ENCODE assay signal across 17 cellular contexts in the genomic region with DNA sequence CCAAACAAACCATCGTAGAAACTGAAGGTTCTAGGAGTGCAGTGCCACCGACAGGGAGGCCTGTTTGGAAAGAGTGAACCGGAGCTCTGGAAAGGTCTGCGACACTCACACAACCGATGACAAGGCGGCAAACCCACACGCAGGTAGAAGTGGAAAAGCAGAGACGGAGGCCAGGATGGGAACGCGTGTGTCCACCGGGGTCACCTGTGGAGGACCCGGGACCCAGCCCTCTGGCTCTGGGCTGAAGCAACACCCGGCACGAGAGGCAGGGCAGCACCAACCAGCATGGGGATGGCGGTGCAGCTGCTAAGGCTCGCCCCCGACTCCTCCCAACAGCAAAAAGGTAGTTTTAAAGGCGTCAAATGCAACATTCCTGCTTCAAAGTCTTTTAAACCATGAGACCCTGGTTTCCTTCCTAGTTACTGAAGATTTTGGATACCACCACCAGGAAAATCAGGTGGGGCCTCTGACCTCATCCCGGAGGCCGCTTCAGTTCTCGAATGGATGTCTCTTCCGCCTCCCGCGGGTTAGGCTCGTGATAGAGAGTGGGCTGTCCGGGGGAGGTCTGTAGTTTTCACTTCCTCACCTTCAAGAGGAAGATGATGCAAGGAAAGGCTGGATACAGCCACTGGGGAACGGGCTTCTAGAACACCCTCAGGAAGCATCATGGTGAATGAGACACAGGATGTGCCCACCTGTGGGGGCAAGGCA.
DNase-seq lines count a peak whose midpoint lies in the region; ATAC-seq and TF ChIP-seq lines count a peak whose summit lies in the region.
"Had no signal": no experiment of that assay in that cellular context is flagged by ENCODE, and none has a peak within 500 bp of the region (broad histone marks: within the 10 kb centered on the region; RNA-seq: fewer than 3 reads in every experiment).

No MANE protein-coding gene starts in this region.

- H3K36me3 ChIP-seq in endodermal cell (ENCODE audit: control insufficient read depth, insufficient read depth, low read length): peaks cover 62% of the 10 kb centered on the region
- peaks cover 35 to 40% (median 38%) of the 10 kb centered on the region in 3 donors for H3K36me3 ChIP-seq in skeletal muscle tissue (ENCODE audit: control insufficient read depth in 3 of 3, insufficient read depth in 3 of 3, low read length in 3 of 3)
- H3K36me3 ChIP-seq: uterus had no signal

- H3K36me3 Mint-ChIP-seq in T-helper 2 cell treated with Interferon-gamma antibody and Interleukin-4, amounts not matched to agents 5 μg/mL and 100 μg/mL, for 36 hours (ENCODE audit: low read depth): peaks cover 25% of the 10 kb centered on the region
- H3K36me3 Mint-ChIP-seq in WTC11: peaks cover 50% of the 10 kb centered on the region
- H3K36me3 Mint-ChIP-seq in endodermal cell (ENCODE audit: low read depth): peaks cover 64% of the 10 kb centered on the region

- H3K9ac ChIP-seq in endodermal cell (ENCODE audit: extremely low read depth, low read length, poor library complexity, severe bottlenecking) (no peak overlapping the region), skeletal muscle tissue (ENCODE audit: low read depth in 1 of 3, low read length in 3 of 3) (no peak overlapping the region)

- WGBS in endodermal cell (ENCODE audit: insufficient coverage in 1 of 2, insufficient read length in 1 of 2), 2 experiments: 93 to 95% methylated on average over 23 to 27 of the region's 27 CpGs

- H3K27ac Mint-ChIP-seq in T-helper 2 cell treated with Interferon-gamma antibody and Interleukin-4, amounts not matched to agents 5 μg/mL and 100 μg/mL, for 36 hours: peak overlapping the region; percentile 23
- H3K27ac Mint-ChIP-seq in WTC11: peak overlapping the region; percentile 87
- H3K27ac Mint-ChIP-seq in endodermal cell: peak overlapping the region; percentile 55
- H3K27ac Mint-ChIP-seq: activated naive CD4-positive, alpha-beta T cell treated with anti-CD3 and anti-CD28 coated beads, Interleukin-2, amount 50 U/mL, for 24 hours had no signal

- ATAC-seq in WTC11: peak; percentile 26; the same call in 1 of the 2 replicates
- ATAC-seq: foreskin keratinocyte, left lung had no signal

- no peaks in the 10 kb centered on the region for H3K9me3 Mint-ChIP-seq in T-helper 2 cell treated with Interferon-gamma antibody and Interleukin-4, amounts not matched to agents 5 μg/mL and 100 μg/mL, for 36 hours
- H3K9me3 Mint-ChIP-seq in WTC11: no peaks in the 10 kb centered on the region
- H3K9me3 Mint-ChIP-seq in endodermal cell: no peaks in the 10 kb centered on the region
- H3K9me3 Mint-ChIP-seq: activated naive CD4-positive, alpha-beta T cell treated with anti-CD3 and anti-CD28 coated beads, Interleukin-2, amount 50 U/mL, for 24 hours; CD4-positive, alpha-beta T cell had no signal

- no peak overlapping the region for H3K4me3 Mint-ChIP-seq in T-helper 2 cell treated with Interferon-gamma antibody and Interleukin-4, amounts not matched to agents 5 μg/mL and 100 μg/mL, for 36 hours
- no peak overlapping the region for H3K4me3 Mint-ChIP-seq in WTC11
- H3K4me3 Mint-ChIP-seq in endodermal cell: no peak overlapping the region
- H3K4me3 Mint-ChIP-seq: activated naive CD4-positive, alpha-beta T cell treated with anti-CD3 and anti-CD28 coated beads, Interleukin-2, amount 50 U/mL, for 24 hours; CD4-positive, alpha-beta T cell had no signal

- POLR2A ChIA-PET in WTC11 (lab: Charles Lee): no interaction called here

- CTCF ChIA-PET in WTC11 (lab: Charles Lee): interaction anchor here (2.0 kb wide), 1 partner anchor 8 kb away, joined by 14 read pairs; no protein-coding TSS in a partner anchor

- H3K4me1 Mint-ChIP-seq in T-helper 2 cell treated with Interferon-gamma antibody and Interleukin-4, amounts not matched to agents 5 μg/mL and 100 μg/mL, for 36 hours (ENCODE audit: low read depth): peaks cover 3% of the 10 kb centered on the region
- H3K4me1 Mint-ChIP-seq in WTC11 (no peaks in the 10 kb centered on the region), endodermal cell (no peaks in the 10 kb centered on the region)

- H3K27ac ChIP-seq in endodermal cell (ENCODE audit: low read depth, low read length) (no peak overlapping the region), skeletal muscle tissue (ENCODE audit: low read depth, low read length) (peak overlapping the region; percentile 11)
- H3K27ac ChIP-seq: foreskin keratinocyte had no signal

- H3K4me3 ChIP-seq in endodermal cell (ENCODE audit: low read length) (no peak overlapping the region), skeletal muscle tissue (ENCODE audit: low read length in 3 of 3) (no peak overlapping the region)
- H3K4me3 ChIP-seq: left lung, uterus had no signal

- TF ChIP-seq CTCF in WTC11 (IDR thresholded peaks at IDR 0.05): no peak
- no peak for TF ChIP-seq CTCF in endodermal cell (conservative IDR thresholded peaks at IDR 0.05)

- DNase-seq in T-helper 2 cell treated with Interferon-gamma antibody and Interleukin-4, amounts not matched to agents 5 μg/mL and 100 μg/mL, for 36 hours (ENCODE audit: low spot score): no peak
- no peak for DNase-seq in T-helper 2 cell
- DNase-seq in WTC11 (ENCODE audit: low spot score): no peak
- no peak for DNase-seq in endodermal cell
- no peak for DNase-seq in COLO668 (lab: John Stamatoyannopoulos, UW; ENCODE audit: unreplicated experiment)
- DNase-seq in AG08395 (ENCODE audit: low spot score): no peak
- no peak for DNase-seq in cortex of kidney (lab: John Stamatoyannopoulos, UW)
- DNase-seq: foreskin keratinocyte; left lung; NCI-H1105 treated with DMSO at 0.1 percent for 48 hours; NCI-H2171; NCI-H748 treated with DMSO at 0.1 percent for 48 hours; stimulated activated naive CD4-positive, alpha-beta T cell treated with Interleukin-2 at 50 U/mL for 16 hours; uterus had no signal

- no peaks in the 10 kb centered on the region for H3K4me1 ChIP-seq in endodermal cell (ENCODE audit: control insufficient read depth, insufficient read depth, low read length)
- peaks cover 7 to 17% (median 8%) of the 10 kb centered on the region in 3 donors for H3K4me1 ChIP-seq in skeletal muscle tissue (ENCODE audit: control insufficient read depth in 3 of 3, insufficient read depth in 3 of 3, low read length in 3 of 3)
- H3K4me1 ChIP-seq: foreskin keratinocyte, uterus had no signal

- H3K27me3 Mint-ChIP-seq in T-helper 2 cell treated with Interferon-gamma antibody and Interleukin-4, amounts not matched to agents 5 μg/mL and 100 μg/mL, for 36 hours (ENCODE audit: low read depth): no peaks in the 10 kb centered on the region
- no peaks in the 10 kb centered on the region for H3K27me3 Mint-ChIP-seq in WTC11 (ENCODE audit: low read depth)
- H3K27me3 Mint-ChIP-seq in endodermal cell (ENCODE audit: insufficient read depth): no peaks in the 10 kb centered on the region
- H3K27me3 Mint-ChIP-seq: activated naive CD4-positive, alpha-beta T cell treated with anti-CD3 and anti-CD28 coated beads, Interleukin-2, amount 50 U/mL, for 24 hours; CD4-positive, alpha-beta T cell had no signal

- H3K9me3 ChIP-seq in endodermal cell (ENCODE audit: control insufficient read depth, low read length): no peaks in the 10 kb centered on the region
- H3K9me3 ChIP-seq in skeletal muscle tissue (ENCODE audit: control insufficient read depth in 3 of 3, low read length in 3 of 3): no peaks in the 10 kb centered on the region
- H3K9me3 ChIP-seq: left lung, uterus had no signal

- H3K27me3 ChIP-seq in endodermal cell (ENCODE audit: control insufficient read depth, insufficient read depth, low read length, poor library complexity, severe bottlenecking) (no peaks in the 10 kb centered on the region), skeletal muscle tissue (ENCODE audit: control insufficient read depth in 3 of 3, insufficient read depth in 3 of 3, low read length in 3 of 3) (no peaks in the 10 kb centered on the region)
- H3K27me3 ChIP-seq: foreskin keratinocyte, left lung, uterus had no signal

TF ChIP-seq in WTC11, 78 proteins besides CTCF, POLR2A, EP300 and RAD21:
- no peak for TF ChIP-seq ZNF232 (CRISPR knock-in tag; IDR thresholded peaks at IDR 0.05)
- TF ChIP-seq, protein P1, sequence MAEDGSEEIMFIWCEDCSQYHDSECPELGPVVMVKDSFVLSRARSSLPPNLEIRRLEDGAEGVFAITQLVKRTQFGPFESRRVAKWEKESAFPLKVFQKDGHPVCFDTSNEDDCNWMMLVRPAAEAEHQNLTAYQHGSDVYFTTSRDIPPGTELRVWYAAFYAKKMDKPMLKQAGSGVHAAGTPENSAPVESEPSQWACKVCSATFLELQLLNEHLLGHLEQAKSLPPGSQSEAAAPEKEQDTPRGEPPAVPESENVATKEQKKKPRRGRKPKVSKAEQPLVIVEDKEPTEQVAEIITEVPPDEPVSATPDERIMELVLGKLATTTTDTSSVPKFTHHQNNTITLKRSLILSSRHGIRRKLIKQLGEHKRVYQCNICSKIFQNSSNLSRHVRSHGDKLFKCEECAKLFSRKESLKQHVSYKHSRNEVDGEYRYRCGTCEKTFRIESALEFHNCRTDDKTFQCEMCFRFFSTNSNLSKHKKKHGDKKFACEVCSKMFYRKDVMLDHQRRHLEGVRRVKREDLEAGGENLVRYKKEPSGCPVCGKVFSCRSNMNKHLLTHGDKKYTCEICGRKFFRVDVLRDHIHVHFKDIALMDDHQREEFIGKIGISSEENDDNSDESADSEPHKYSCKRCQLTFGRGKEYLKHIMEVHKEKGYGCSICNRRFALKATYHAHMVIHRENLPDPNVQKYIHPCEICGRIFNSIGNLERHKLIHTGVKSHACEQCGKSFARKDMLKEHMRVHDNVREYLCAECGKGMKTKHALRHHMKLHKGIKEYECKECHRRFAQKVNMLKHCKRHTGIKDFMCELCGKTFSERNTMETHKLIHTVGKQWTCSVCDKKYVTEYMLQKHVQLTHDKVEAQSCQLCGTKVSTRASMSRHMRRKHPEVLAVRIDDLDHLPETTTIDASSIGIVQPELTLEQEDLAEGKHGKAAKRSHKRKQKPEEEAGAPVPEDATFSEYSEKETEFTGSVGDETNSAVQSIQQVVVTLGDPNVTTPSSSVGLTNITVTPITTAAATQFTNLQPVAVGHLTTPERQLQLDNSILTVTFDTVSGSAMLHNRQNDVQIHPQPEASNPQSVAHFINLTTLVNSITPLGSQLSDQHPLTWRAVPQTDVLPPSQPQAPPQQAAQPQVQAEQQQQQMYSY (CRISPR knock-in tag; IDR thresholded peaks at IDR 0.05): peak; percentile 28; the same call in 1 of the 2 replicates
- no peak for TF ChIP-seq ZNF219 (CRISPR knock-in tag; IDR thresholded peaks at IDR 0.05; ENCODE audit: borderline replicate concordance)
- no peak for TF ChIP-seq ESRRA (CRISPR knock-in tag; IDR thresholded peaks at IDR 0.05; ENCODE audit: borderline replicate concordance)

Comparison
In these comparisons a context has a peak if more than half of its experiments do, and no peak if none do; other contexts are left out.
1. H3K27ac Mint-ChIP-seq: peak in every context shown above with its lines; median percentile 87 in WTC11; 55 in endodermal cell; 23 in T-helper 2 cell treated with Interferon-gamma antibody and Interleukin-4, amounts not matched to agents 5 μg/mL and 100 μg/mL, for 36 hours.